In genomic region chr1:224906340-224906739, GRCh38 we compare ENCODE assay signal across 1 cellular context.
TF ChIP-seq lines count a peak whose summit lies in the region.

No MANE protein-coding gene starts in this region.

TF ChIP-seq in GM12878, 131 proteins besides CTCF, POLR2A, EP300 and RAD21 (continued from another document):
- TF ChIP-seq TCF7 (IDR thresholded peaks at IDR 0.05; ENCODE audit: borderline replicate concordance) (no peak), NR2F1 (conservative IDR thresholded peaks at IDR 0.05) (no peak), BCL11A (IDR thresholded peaks at IDR 0.05; ENCODE audit: low read depth, low read length) (no peak), MAX (IDR thresholded peaks at IDR 0.05; ENCODE audit: low read depth, low read length) (no peak), RCOR1 (conservative IDR thresholded peaks at IDR 0.05; ENCODE audit: low read depth, low read length) (no peak), RBBP5 (conservative IDR thresholded peaks at IDR 0.05) (no peak)
